Comparison of ENCODE assay signal across 8 cellular contexts in the genomic region with DNA sequence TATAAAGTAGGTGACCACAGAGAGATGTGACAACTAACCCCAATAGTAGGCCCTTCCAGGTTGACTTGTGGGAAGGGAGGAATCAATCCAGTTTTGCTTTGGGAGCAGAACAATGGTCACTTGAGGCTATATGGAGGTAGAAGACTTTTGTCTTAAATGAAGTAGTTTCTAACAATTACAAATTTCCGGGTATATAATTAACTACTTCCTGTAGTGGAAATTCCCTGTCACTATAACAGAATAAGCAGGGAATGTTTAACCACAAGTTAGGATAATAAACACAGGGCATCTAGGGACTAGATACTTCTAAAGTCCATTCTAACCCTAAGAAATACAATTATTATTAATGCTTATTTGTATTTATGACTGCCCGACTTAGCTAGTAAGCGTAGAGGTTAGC.
"Had no signal": no experiment of that assay in that cellular context is flagged by ENCODE, and none has a peak within 500 bp of the region (broad histone marks: within the 10 kb centered on the region; RNA-seq: fewer than 3 reads in every experiment).

No MANE protein-coding gene starts in this region.

- H3K4me3 ChIP-seq: GM23248, HAP-1 had no signal

- H3K4me1 ChIP-seq: HAP-1 had no signal

- H3K9ac ChIP-seq: GM23248 had no signal

- DNase-seq: GM23248, GOT3, H7, HFFc6 had no signal

- ATAC-seq: HCT116, HepG2 had no signal

- H3K27ac ChIP-seq: GM23248, HL-60 had no signal

- H2AFZ ChIP-seq: GM23248 had no signal

- H3K36me3 ChIP-seq: HAP-1 had no signal

- H3K9me3 ChIP-seq: HAP-1 had no signal
